Comparison of ENCODE assay signal across 12 cellular contexts in the genomic region with DNA sequence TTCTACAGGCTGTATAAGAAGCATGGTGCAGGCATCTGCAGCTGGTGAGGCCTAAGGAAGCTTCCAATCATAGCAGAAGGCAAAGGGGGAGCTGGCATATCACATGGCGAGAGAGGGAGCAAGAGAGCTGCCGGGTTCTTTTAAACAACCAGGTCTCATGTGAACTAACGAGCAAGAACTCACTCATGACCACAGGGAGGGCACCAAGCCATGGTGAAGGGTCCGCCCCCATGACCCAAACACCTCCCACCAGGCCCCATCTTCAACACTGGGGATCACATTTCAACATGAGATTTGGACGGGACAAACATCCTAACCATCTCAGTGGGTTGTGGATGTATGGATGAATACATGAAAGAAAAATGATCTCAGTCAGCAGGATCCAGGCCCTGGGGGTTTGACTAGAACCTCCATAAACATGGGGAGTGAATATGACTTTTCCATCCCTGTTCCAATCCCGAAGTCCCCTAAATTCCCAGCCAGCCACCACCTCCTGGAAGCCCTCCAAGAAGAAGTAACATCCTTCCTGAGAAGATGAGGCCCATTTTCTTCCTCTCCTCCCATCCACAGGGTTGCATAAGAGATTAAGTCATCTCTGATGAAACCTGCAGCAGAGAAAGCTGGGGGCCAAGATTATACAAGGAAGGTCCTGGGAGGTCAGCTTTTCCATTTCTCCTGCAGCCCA. TPM values are rescaled to one million over a fixed set of nuclear protein-coding genes. Genes with fewer than 3 reads are reported as not detected.
A peak's percentile ranks its signal among the peaks of the same experiment; 100 is the strongest.
DNase-seq lines count a peak whose midpoint lies in the region; ATAC-seq, FAIRE-seq and TF ChIP-seq lines count a peak whose summit lies in the region.
"Had no signal": no experiment of that assay in that cellular context is flagged by ENCODE, and none has a peak within 500 bp of the region (broad histone marks: within the 10 kb centered on the region; RNA-seq: fewer than 3 reads in every experiment).

No MANE protein-coding gene starts in this region.

- peak overlapping the region; percentile 73; the same call in 1 of the 2 replicates for H2BK12ac ChIP-seq in H1 (ENCODE audit: low read depth, low read length)

- ATAC-seq in HG02610 (IDR thresholded peaks at IDR 0.05; ENCODE audit: unreplicated experiment), result no peak

- H3K56ac ChIP-seq in H1 (replicated peaks; ENCODE audit: insufficient read length, low read depth, low read length), result no peak overlapping the region

- H3K79me1 ChIP-seq in H1 (ENCODE audit: low read depth, low read length), result no peaks in the 10 kb centered on the region

- TF ChIP-seq EP300 in H1 (IDR thresholded peaks at IDR 0.05; ENCODE audit: borderline replicate concordance in 1 of 2, low read depth in 2 of 2, low read length in 2 of 2), result no peak

- H3K14ac ChIP-seq in H1 (ENCODE audit: insufficient read length), result no peak overlapping the region

- FAIRE-seq in H1 (lab: Jason Lieb, UNC), result no peak
- FAIRE-seq: endometrium had no signal

- peak overlapping the region; percentile 72; the same call in 1 of the 2 replicates for H3K18ac ChIP-seq in H1 (ENCODE audit: extremely low read depth, low read length)

- 85% methylated on average over 6 of the region's 6 CpGs; no CpG with 5 or more reads in 1 of the 2 experiments for WGBS in H1 (ENCODE audit: extremely low coverage in 1 of 2, insufficient coverage in 1 of 2, insufficient read length in 1 of 2, insufficient replicate concordance in 2 of 2, low coverage in 1 of 2, low lambda C conversion rate in 2 of 2, missing lambda C conversion rate in 1 of 2), 2 experiments

- H3K27me3 ChIP-seq in PC-9 (ENCODE audit: insufficient read depth, low read depth), result no peaks in the 10 kb centered on the region
- H3K27me3 ChIP-seq in H1 (replicated peaks in 1 of 4; ENCODE audit: control insufficient read depth in 3 of 4, extremely low read depth in 1 of 4, insufficient read depth in 3 of 4, low read length in 3 of 4), result 0 out of 7 replicates have a peak, but pooled peaks cover 0 to 4% (median 0%) of the 10 kb centered on the region in 4 experiments

- H4K8ac ChIP-seq in H1 (ENCODE audit: extremely low read depth, insufficient read depth, low read length), result no peak overlapping the region

- intact Hi-C loops in PC-9 (cut with micrococcal nuclease; ENCODE audit: unreplicated experiment), result loop anchor here (5.0 kb wide), 1 partner anchor 301 kb away; no protein-coding TSS in a partner anchor

- no peaks in the 10 kb centered on the region for H4K20me1 ChIP-seq in PC-9 (ENCODE audit: insufficient read depth)
- no peaks in the 10 kb centered on the region for H4K20me1 ChIP-seq in H1 (replicated peaks in 1 of 2; ENCODE audit: control insufficient read depth in 1 of 2, insufficient read depth in 2 of 2, low read length in 2 of 2)

- H3F3A ChIP-seq in PC-9 (ENCODE audit: insufficient read depth, low read depth), result peaks cover 25% of the 10 kb centered on the region; the same call in 1 of the 2 replicates

- H4K91ac ChIP-seq in H1 (replicated peaks; ENCODE audit: insufficient read length, low read length), result peak overlapping the region; percentile 59

- H3K4me3 ChIP-seq in PC-9 (no peak overlapping the region), H1 (ENCODE audit: extremely low read depth in 1 of 4, insufficient read depth in 2 of 4, low read depth in 3 of 4, low read length in 4 of 4) (no peak overlapping the region; a peak in 1 of 8 replicates)
- H3K4me3 ChIP-seq: lung, thoracic aorta had no signal

- no peak overlapping the region for H3K23ac ChIP-seq in H1 (ENCODE audit: insufficient read length)

- H3K27ac ChIP-seq in PC-9 (peak overlapping the region; percentile 24; the same call in 1 of the 2 replicates), H1 (ENCODE audit: low read depth, low read length) (no peak overlapping the region)
- H3K27ac ChIP-seq: thoracic aorta had no signal

- H3K79me2 ChIP-seq in PC-9 (ENCODE audit: low read depth) (no peaks in the 10 kb centered on the region), H1 (ENCODE audit: control insufficient read depth in 1 of 2, insufficient read depth in 2 of 2, low read length in 2 of 2) (no peaks in the 10 kb centered on the region)

- CTCF ChIA-PET in PC-9 (lab: Charles Lee) (no interaction called here), H1 (lab: Charles Lee; ENCODE audit: partially characterized antibody) (interaction anchor here (0.6 to 3.4 kb wide), 4 partner anchors 11 to 79 kb away, joined by 3 to 27 read pairs (median 8); no protein-coding TSS in a partner anchor)

- no peak overlapping the region for H4K5ac ChIP-seq in H1 (ENCODE audit: insufficient read length, low read depth, low read length)

- H3K36me3 ChIP-seq in PC-9 (ENCODE audit: low read depth) (no peaks in the 10 kb centered on the region), H1 (ENCODE audit: control insufficient read depth in 2 of 4, insufficient read depth in 4 of 4, low read length in 3 of 4) (no peaks in the 10 kb centered on the region)
- H3K36me3 ChIP-seq: thoracic aorta had no signal

- H3K4me2 ChIP-seq in PC-9 (peak overlapping the region; percentile 47), H1 (ENCODE audit: insufficient read depth in 1 of 2, low read depth in 2 of 2, low read length in 2 of 2) (peak overlapping the region in 1 of 2 experiments; percentile 90; a peak in 1 of 4 replicates)

- H2BK20ac ChIP-seq in H1 (ENCODE audit: low read length), result peak overlapping the region; percentile 2; the same call in 1 of the 2 replicates

- TF ChIP-seq CTCF in PC-9 (conservative IDR thresholded peaks at IDR 0.05), result no peak
- no peak for TF ChIP-seq CTCF in H1 (IDR thresholded peaks at IDR 0.05; ENCODE audit: control extremely low read depth in 1 of 3, insufficient read depth in 1 of 3, low read depth in 1 of 3, low read length in 3 of 3)

- no peaks in the 10 kb centered on the region for H3K9me3 ChIP-seq in PC-9 (ENCODE audit: insufficient read depth, low read depth)
- no peaks in the 10 kb centered on the region for H3K9me3 ChIP-seq in H1 (ENCODE audit: insufficient read depth in 2 of 2, low read depth in 1 of 2, low read length in 1 of 2)
- H3K9me3 ChIP-seq: thoracic aorta had no signal

- peak; percentile 79 for DNase-seq in HCEC 1CT
- DNase-seq in PC-9, result no peak
- DNase-seq in H1 (ENCODE audit: low read depth in 1 of 2, low spot score in 2 of 2), result no peak
- peak; percentile 58 for DNase-seq in renal cortical epithelial cell (ENCODE audit: low read depth)
- no peak for DNase-seq in NCI-H187 (lab: John Stamatoyannopoulos, UW)
- no peak for DNase-seq in activated gamma-delta T cell (lab: John Stamatoyannopoulos, UW)
- DNase-seq: NCI-H2171, nucleus accumbens had no signal

- no peak for TF ChIP-seq POLR2A in H1 (IDR thresholded peaks at IDR 0.05; ENCODE audit: control extremely low read depth in 1 of 2, low read depth in 2 of 2, low read length in 2 of 2)

- H3K9ac ChIP-seq in H1 (replicated peaks in 1 of 4; ENCODE audit: extremely low read depth in 1 of 4, low read depth in 3 of 4, low read length in 3 of 4), result no peak overlapping the region

- no peaks in the 10 kb centered on the region for H3K9me2 ChIP-seq in PC-9 (ENCODE audit: insufficient read depth)

- H3K4ac ChIP-seq in H1 (replicated peaks; ENCODE audit: insufficient read length, low read depth, low read length), result no peak overlapping the region

- H2BK15ac ChIP-seq in H1 (ENCODE audit: low read length), result no peak overlapping the region

- H2BK5ac ChIP-seq in H1 (ENCODE audit: low read depth, low read length), result peak overlapping the region; percentile 57; the same call in 1 of the 2 replicates

- H2AK5ac ChIP-seq in H1 (ENCODE audit: low read depth, low read length), result no peak overlapping the region

- no peak overlapping the region for H2AFZ ChIP-seq in PC-9
- no peak overlapping the region for H2AFZ ChIP-seq in H1 (ENCODE audit: low read length)

- BruUV-seq in PC-9 (replicated peaks; lab: Mats Ljungman, UMichigan), result no TSS peak

- H3K23me2 ChIP-seq in H1 (ENCODE audit: low read depth, low read length), result peaks cover 2% of the 10 kb centered on the region; the same call in 1 of the 2 replicates

- no peak overlapping the region for H2BK120ac ChIP-seq in H1 (replicated peaks; ENCODE audit: low read depth, low read length)

- TF ChIP-seq RAD21 in H1 (IDR thresholded peaks at IDR 0.05 in 1 of 2, conservative IDR thresholded peaks at IDR 0.05 in 1 of 2; ENCODE audit: low read depth in 2 of 2, low read length in 2 of 2), result no peak

- H3K4me1 ChIP-seq in PC-9 (replicated peaks; ENCODE audit: insufficient read depth) (peaks cover 52% of the 10 kb centered on the region), H1 (replicated peaks in 1 of 4; ENCODE audit: control insufficient read depth in 3 of 4, insufficient read depth in 4 of 4, low read length in 3 of 4) (peaks cover 1 to 20% (median 8%) of the 10 kb centered on the region in 4 experiments)

- POLR2A ChIA-PET in PC-9 (lab: Charles Lee; ENCODE audit: unreplicated experiment) (no interaction called here), H1 (lab: Charles Lee; ENCODE audit: partially characterized antibody) (no interaction called here)

TF ChIP-seq in H1, 55 proteins besides CTCF, POLR2A, EP300 and RAD21 (continues in another document):
- TF ChIP-seq SAP30 (IDR thresholded peaks at IDR 0.05; ENCODE audit: insufficient read depth, insufficient replicate concordance, low read length) (no peak), RBBP5 (IDR thresholded peaks at IDR 0.05; ENCODE audit: borderline replicate concordance, low read depth, low read length) (no peak)

RNA-seq across cellular contexts. Expression of gene CAV3, which starts 9.5 kb away (rescaled TPM):
- 0.24 TPM in 1 of 2 replicates, not detected in the other for total RNA-seq in PC-9 (2021)
- not detected in 2 replicates for total RNA-seq in H1 (2021; fragmentation: NEBNext Ultra II Directional; extraction: Animal tissue kit (Norgen Biotek cat#: 25700))
- polyA plus RNA-seq in H1 (2011; rRNA removed), result not detected in 2 replicates
- not detected for polyA plus RNA-seq in H1 (2011; cell fraction: cytosol; rRNA removed)
- not detected for polyA plus RNA-seq in H1 (2011; cell fraction: nucleus; rRNA removed)
- 0.15 TPM in 1 of 4 replicates, not detected in the others for polyA plus RNA-seq in H1 (2012, experiment 1 of 2)
- polyA plus RNA-seq in H1 (2012, experiment 2 of 2), result not detected
- polyA plus RNA-seq in H1 (2013, experiment 1 of 2), result not detected
- polyA plus RNA-seq in H1 (2013, experiment 2 of 2), result not detected
- polyA minus RNA-seq in H1 (2011; rRNA and poly(A)+ RNA removed), result not detected in 2 replicates
- polyA minus RNA-seq in H1 (2011; cell fraction: cytosol; rRNA and poly(A)+ RNA removed), result not detected
- not detected for polyA minus RNA-seq in H1 (2011; cell fraction: nucleus; rRNA and poly(A)+ RNA removed)
- not detected in 2 replicates for total RNA-seq in renal cortical epithelial cell
- total RNA-seq: lung, thoracic aorta had no signal

RNA-seq across cellular contexts. Expression of gene OXTR, which starts 26.4 kb away (rescaled TPM):
- 3.4 and 6.9 TPM in 2 replicates for total RNA-seq in PC-9 (2021)
- total RNA-seq in H1 (2021; fragmentation: NEBNext Ultra II Directional; extraction: Animal tissue kit (Norgen Biotek cat#: 25700)), result 2.2 and 2.3 TPM in 2 replicates
- polyA plus RNA-seq in H1 (2011; rRNA removed), result 0.77 and 0.91 TPM in 2 replicates
- 0.76 TPM for polyA plus RNA-seq in H1 (2011; cell fraction: cytosol; rRNA removed)
- 4.0 TPM for polyA plus RNA-seq in H1 (2011; cell fraction: nucleus; rRNA removed)
- 0.92 to 1.5 TPM (median 1.2 TPM) in 4 replicates for polyA plus RNA-seq in H1 (2012, experiment 1 of 2)
- 0.33 TPM for polyA plus RNA-seq in H1 (2012, experiment 2 of 2)
- polyA plus RNA-seq in H1 (2013, experiment 1 of 2), result 1.5 TPM
- 1.7 TPM for polyA plus RNA-seq in H1 (2013, experiment 2 of 2)
- polyA minus RNA-seq in H1 (2011; rRNA and poly(A)+ RNA removed), result 0.85 and 1.0 TPM in 2 replicates
- polyA minus RNA-seq in H1 (2011; cell fraction: cytosol; rRNA and poly(A)+ RNA removed), result 1.1 TPM
- polyA minus RNA-seq in H1 (2011; cell fraction: nucleus; rRNA and poly(A)+ RNA removed), result 4.5 TPM
- 1.2 and 6.9 TPM in 2 replicates for total RNA-seq in renal cortical epithelial cell

Comparison
In these comparisons a context has a peak if more than half of its experiments do, and no peak if none do; other contexts are left out.
1. DNase-seq: peak in HCEC 1CT (single experiment) and renal cortical epithelial cell (single experiment); none in PC-9 (0 of 2), H1 (0 of 2), NCI-H187 (0 of 2) and activated gamma-delta T cell (single experiment).